1 cellular context compared by ENCODE assay signal in the genomic region with DNA sequence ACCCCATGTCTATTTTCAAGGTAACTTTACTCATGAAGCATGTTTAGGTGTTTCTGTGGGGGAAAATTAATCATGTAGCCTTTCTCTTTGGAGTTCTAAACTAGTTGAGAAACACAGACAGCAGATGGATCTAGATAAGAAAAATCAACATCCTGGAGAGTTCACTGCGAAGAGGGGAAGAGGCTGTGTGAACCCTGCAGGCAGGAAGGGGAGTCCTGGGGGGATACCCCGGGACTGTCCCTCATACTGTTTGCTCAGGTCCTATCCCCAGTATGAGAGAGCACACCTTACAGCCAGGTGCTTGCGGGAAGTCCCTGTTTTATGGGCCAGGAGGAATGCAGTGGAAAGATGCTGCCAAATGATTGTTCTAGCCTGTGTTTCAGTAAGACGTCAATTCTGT.
TF ChIP-seq lines count a peak whose summit lies in the region.

No MANE protein-coding gene starts in this region.

TF ChIP-seq in WTC11, 78 proteins besides CTCF, POLR2A, EP300 and RAD21 (continued from another document):
- TF ChIP-seq, protein P1, sequence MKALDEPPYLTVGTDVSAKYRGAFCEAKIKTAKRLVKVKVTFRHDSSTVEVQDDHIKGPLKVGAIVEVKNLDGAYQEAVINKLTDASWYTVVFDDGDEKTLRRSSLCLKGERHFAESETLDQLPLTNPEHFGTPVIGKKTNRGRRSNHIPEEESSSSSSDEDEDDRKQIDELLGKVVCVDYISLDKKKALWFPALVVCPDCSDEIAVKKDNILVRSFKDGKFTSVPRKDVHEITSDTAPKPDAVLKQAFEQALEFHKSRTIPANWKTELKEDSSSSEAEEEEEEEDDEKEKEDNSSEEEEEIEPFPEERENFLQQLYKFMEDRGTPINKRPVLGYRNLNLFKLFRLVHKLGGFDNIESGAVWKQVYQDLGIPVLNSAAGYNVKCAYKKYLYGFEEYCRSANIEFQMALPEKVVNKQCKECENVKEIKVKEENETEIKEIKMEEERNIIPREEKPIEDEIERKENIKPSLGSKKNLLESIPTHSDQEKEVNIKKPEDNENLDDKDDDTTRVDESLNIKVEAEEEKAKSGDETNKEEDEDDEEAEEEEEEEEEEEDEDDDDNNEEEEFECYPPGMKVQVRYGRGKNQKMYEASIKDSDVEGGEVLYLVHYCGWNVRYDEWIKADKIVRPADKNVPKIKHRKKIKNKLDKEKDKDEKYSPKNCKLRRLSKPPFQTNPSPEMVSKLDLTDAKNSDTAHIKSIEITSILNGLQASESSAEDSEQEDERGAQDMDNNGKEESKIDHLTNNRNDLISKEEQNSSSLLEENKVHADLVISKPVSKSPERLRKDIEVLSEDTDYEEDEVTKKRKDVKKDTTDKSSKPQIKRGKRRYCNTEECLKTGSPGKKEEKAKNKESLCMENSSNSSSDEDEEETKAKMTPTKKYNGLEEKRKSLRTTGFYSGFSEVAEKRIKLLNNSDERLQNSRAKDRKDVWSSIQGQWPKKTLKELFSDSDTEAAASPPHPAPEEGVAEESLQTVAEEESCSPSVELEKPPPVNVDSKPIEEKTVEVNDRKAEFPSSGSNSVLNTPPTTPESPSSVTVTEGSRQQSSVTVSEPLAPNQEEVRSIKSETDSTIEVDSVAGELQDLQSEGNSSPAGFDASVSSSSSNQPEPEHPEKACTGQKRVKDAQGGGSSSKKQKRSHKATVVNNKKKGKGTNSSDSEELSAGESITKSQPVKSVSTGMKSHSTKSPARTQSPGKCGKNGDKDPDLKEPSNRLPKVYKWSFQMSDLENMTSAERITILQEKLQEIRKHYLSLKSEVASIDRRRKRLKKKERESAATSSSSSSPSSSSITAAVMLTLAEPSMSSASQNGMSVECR (CRISPR knock-in tag; IDR thresholded peaks at IDR 0.05; ENCODE audit: borderline replicate concordance) = no peak
- TF ChIP-seq RELA (CRISPR knock-in tag; IDR thresholded peaks at IDR 0.05; ENCODE audit: borderline replicate concordance) = no peak
- TF ChIP-seq, protein P2, sequence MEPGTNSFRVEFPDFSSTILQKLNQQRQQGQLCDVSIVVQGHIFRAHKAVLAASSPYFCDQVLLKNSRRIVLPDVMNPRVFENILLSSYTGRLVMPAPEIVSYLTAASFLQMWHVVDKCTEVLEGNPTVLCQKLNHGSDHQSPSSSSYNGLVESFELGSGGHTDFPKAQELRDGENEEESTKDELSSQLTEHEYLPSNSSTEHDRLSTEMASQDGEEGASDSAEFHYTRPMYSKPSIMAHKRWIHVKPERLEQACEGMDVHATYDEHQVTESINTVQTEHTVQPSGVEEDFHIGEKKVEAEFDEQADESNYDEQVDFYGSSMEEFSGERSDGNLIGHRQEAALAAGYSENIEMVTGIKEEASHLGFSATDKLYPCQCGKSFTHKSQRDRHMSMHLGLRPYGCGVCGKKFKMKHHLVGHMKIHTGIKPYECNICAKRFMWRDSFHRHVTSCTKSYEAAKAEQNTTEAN (CRISPR knock-in tag; IDR thresholded peaks at IDR 0.05) = no peak
- no peak for TF ChIP-seq GABPB1 (CRISPR knock-in tag; IDR thresholded peaks at IDR 0.05)
- no peak for TF ChIP-seq SMAD3 (CRISPR knock-in tag; IDR thresholded peaks at IDR 0.05; ENCODE audit: borderline replicate concordance)
- TF ChIP-seq, protein P3, sequence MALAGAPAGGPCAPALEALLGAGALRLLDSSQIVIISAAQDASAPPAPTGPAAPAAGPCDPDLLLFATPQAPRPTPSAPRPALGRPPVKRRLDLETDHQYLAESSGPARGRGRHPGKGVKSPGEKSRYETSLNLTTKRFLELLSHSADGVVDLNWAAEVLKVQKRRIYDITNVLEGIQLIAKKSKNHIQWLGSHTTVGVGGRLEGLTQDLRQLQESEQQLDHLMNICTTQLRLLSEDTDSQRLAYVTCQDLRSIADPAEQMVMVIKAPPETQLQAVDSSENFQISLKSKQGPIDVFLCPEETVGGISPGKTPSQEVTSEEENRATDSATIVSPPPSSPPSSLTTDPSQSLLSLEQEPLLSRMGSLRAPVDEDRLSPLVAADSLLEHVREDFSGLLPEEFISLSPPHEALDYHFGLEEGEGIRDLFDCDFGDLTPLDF (CRISPR knock-in tag; IDR thresholded peaks at IDR 0.05) = no peak
- no peak for TF ChIP-seq CREB1 (CRISPR knock-in tag; IDR thresholded peaks at IDR 0.05)
- TF ChIP-seq, protein P4, sequence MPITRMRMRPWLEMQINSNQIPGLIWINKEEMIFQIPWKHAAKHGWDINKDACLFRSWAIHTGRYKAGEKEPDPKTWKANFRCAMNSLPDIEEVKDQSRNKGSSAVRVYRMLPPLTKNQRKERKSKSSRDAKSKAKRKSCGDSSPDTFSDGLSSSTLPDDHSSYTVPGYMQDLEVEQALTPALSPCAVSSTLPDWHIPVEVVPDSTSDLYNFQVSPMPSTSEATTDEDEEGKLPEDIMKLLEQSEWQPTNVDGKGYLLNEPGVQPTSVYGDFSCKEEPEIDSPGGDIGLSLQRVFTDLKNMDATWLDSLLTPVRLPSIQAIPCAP (CRISPR knock-in tag; IDR thresholded peaks at IDR 0.05) = no peak
- TF ChIP-seq ZNF138 (CRISPR knock-in tag; conservative IDR thresholded peaks at IDR 0.05) = no peak
- TF ChIP-seq ATF1 (CRISPR knock-in tag; IDR thresholded peaks at IDR 0.05) = no peak
